In genomic region chr3:179760944-179761343, GRCh38 we compare ENCODE assay signal across 11 cellular contexts.
A peak's percentile ranks its signal among the peaks of the same experiment; 100 is the strongest.
DNase-seq lines count a peak whose midpoint lies in the region; ATAC-seq, FAIRE-seq and TF ChIP-seq lines count a peak whose summit lies in the region.
"Had no signal": no experiment of that assay in that cellular context is flagged by ENCODE, and none has a peak within 500 bp of the region (broad histone marks: within the 10 kb centered on the region; RNA-seq: fewer than 3 reads in every experiment).

No MANE protein-coding gene starts in this region.

- H3K27ac Mint-ChIP-seq in HFFc6 (no peak overlapping the region), natural killer cell (no peak overlapping the region)
- H3K27ac Mint-ChIP-seq: neural progenitor cell had no signal

- TF ChIP-seq CTCF in HFFc6 (IDR thresholded peaks at IDR 0.05): no peak
- no peak for TF ChIP-seq CTCF in WERI-Rb-1 (IDR thresholded peaks at IDR 0.05; ENCODE audit: low read depth, low read length)
- TF ChIP-seq CTCF in D721Med (IDR thresholded peaks at IDR 0.05; ENCODE audit: insufficient read depth, missing control alignments): no peak
- no peak for TF ChIP-seq CTCF in natural killer cell (IDR thresholded peaks at IDR 0.05)

- H3K27me3 Mint-ChIP-seq in HFFc6 (ENCODE audit: insufficient read depth): no peaks in the 10 kb centered on the region; the same call in 1 of the 2 replicates
- H3K27me3 Mint-ChIP-seq in natural killer cell (ENCODE audit: low read depth in 2 of 2): no peaks in the 10 kb centered on the region

- ATAC-seq in natural killer cell: no peak

- no peak overlapping the region for H3K4me3 ChIP-seq in skeletal muscle cell (ENCODE audit: low read depth, low read length)
- H3K4me3 ChIP-seq in WERI-Rb-1 (ENCODE audit: low read depth, low read length): no peak overlapping the region
- H3K4me3 ChIP-seq: neural progenitor cell had no signal

- H3K27me3 ChIP-seq in WERI-Rb-1 (ENCODE audit: insufficient read depth, low read depth, severe bottlenecking): no peaks in the 10 kb centered on the region
- H3K27me3 ChIP-seq: neural progenitor cell had no signal

- H3K4me1 Mint-ChIP-seq in HFFc6 (ENCODE audit: low read depth) (peaks cover 29% of the 10 kb centered on the region), natural killer cell (no peaks in the 10 kb centered on the region)
- H3K4me1 Mint-ChIP-seq: neural progenitor cell had no signal

- peaks cover 20% of the 10 kb centered on the region for H3K36me3 ChIP-seq in WERI-Rb-1

- DNase-seq in HFFc6: peak; percentile 31
- peak; percentile 86 for DNase-seq in RPMI7951 (ENCODE audit: low read depth)
- peak; percentile 12 for DNase-seq in epithelial cell of prostate (ENCODE audit: low read depth, low spot score)
- peak; percentile 46 for DNase-seq in skeletal muscle cell (ENCODE audit: low read depth)
- DNase-seq in WERI-Rb-1: no peak
- no peak for DNase-seq in D721Med (ENCODE audit: insufficient read length, low spot score)
- DNase-seq in natural killer cell: no peak
- DNase-seq: activated CD8-positive, alpha-beta memory T cell treated with anti-CD3 and anti-CD28 coated beads for 24 hours; NCI-H2227 treated with DMSO at 0.1 percent for 48 hours had no signal

- no peaks in the 10 kb centered on the region for H3K9me3 Mint-ChIP-seq in HFFc6
- no peaks in the 10 kb centered on the region for H3K9me3 Mint-ChIP-seq in natural killer cell
- H3K9me3 Mint-ChIP-seq: neural progenitor cell had no signal

- no peak for FAIRE-seq in D721Med (lab: Jason Lieb, UNC)
- FAIRE-seq: islet of Langerhans had no signal

- H3K4me3 Mint-ChIP-seq in HFFc6 (no peak overlapping the region), natural killer cell (no peak overlapping the region)
- H3K4me3 Mint-ChIP-seq: neural progenitor cell had no signal

- H3K36me3 Mint-ChIP-seq in HFFc6 (ENCODE audit: low read depth): peaks cover 31% of the 10 kb centered on the region
- no peaks in the 10 kb centered on the region for H3K36me3 Mint-ChIP-seq in natural killer cell

- intact Hi-C loops in natural killer cell (cut with micrococcal nuclease): no loop called here

- H3K27ac ChIP-seq in epithelial cell of prostate (no peak overlapping the region), WERI-Rb-1 (no peak overlapping the region)
- H3K27ac ChIP-seq: neural progenitor cell had no signal

- H3K9me3 ChIP-seq in WERI-Rb-1 (ENCODE audit: severe bottlenecking): no peaks in the 10 kb centered on the region

Comparison
In these comparisons a context has a peak if more than half of its experiments do, and no peak if none do; other contexts are left out.
1. DNase-seq: peak in HFFc6 (single experiment), RPMI7951 (single experiment), epithelial cell of prostate (single experiment) and skeletal muscle cell (single experiment); none in WERI-Rb-1 (single experiment), D721Med (single experiment) and natural killer cell (single experiment).